In the genomic region with DNA sequence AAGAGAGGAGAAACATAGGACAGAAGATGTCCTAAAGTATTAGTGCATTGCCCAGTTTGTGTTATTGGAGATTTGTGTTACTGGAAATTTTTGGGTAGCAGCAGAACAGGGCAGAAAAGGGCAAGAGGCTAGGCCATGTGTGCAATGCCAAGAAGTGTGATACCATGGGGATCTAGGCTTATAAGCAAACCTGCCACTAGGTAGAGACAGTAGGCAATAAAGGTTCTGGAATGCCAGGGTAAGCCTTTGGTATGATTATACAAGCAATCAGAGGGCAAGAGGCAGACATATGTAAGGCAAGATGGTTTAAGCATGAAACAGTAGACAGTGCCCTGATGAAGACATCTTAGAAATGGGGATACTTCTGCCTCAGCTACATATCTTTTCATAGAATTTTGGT, we compare ENCODE assay signal across 18 cellular contexts. TPM values are rescaled to one million over a fixed set of nuclear protein-coding genes. Genes with fewer than 3 reads are reported as not detected.
DNase-seq lines count a peak whose midpoint lies in the region; ATAC-seq and TF ChIP-seq lines count a peak whose summit lies in the region.
"Had no signal": no experiment of that assay in that cellular context is flagged by ENCODE, and none has a peak within 500 bp of the region (broad histone marks: within the 10 kb centered on the region; RNA-seq: fewer than 3 reads in every experiment).

No MANE protein-coding gene starts in this region.

- intact Hi-C loops in activated B cell treated with CpG ODN at 0.5 μM for 24 hours (cut with micrococcal nuclease), result loop anchor here (5.0 kb wide), 2 partner anchors 243 to 313 kb away; no protein-coding TSS in a partner anchor

- no peaks in the 10 kb centered on the region for H3K9me3 Mint-ChIP-seq in activated naive CD8-positive, alpha-beta T cell (ENCODE audit: low read depth)
- H3K9me3 Mint-ChIP-seq in activated naive CD8-positive, alpha-beta T cell treated with anti-CD3 and anti-CD28 coated beads for 36 hours, result peaks cover 12% of the 10 kb centered on the region
- H3K9me3 Mint-ChIP-seq in activated B cell treated with CpG ODN at 0.5 μM for 24 hours, result peaks cover 4% of the 10 kb centered on the region

- POLR2A ChIA-PET in activated B cell treated with CpG ODN at 0.5 μM for 24 hours (lab: Charles Lee), result no interaction called here

- no peak for TF ChIP-seq CTCF in activated B cell treated with CpG ODN at 0.5 μM for 24 hours (IDR thresholded peaks at IDR 0.05)

- no peak overlapping the region for H3K4me3 Mint-ChIP-seq in activated naive CD8-positive, alpha-beta T cell
- no peak overlapping the region for H3K4me3 Mint-ChIP-seq in activated naive CD8-positive, alpha-beta T cell treated with anti-CD3 and anti-CD28 coated beads for 36 hours
- no peak overlapping the region for H3K4me3 Mint-ChIP-seq in activated B cell treated with CpG ODN at 0.5 μM for 24 hours
- H3K4me3 Mint-ChIP-seq: activated CD8-positive, alpha-beta T cell treated with anti-CD3 and anti-CD28 coated beads for 36 hours; HFFc6; neural progenitor cell; stimulated activated naive CD8-positive, alpha-beta T cell treated with anti-CD3 and anti-CD28 coated beads, Interleukin-15, Interleukin-2, amounts not matched to agents 100 ng/mL and 50 ng/mL, for 24 hours had no signal

- peak overlapping the region; percentile 0 for H3K27ac Mint-ChIP-seq in activated naive CD8-positive, alpha-beta T cell
- no peak overlapping the region for H3K27ac Mint-ChIP-seq in activated naive CD8-positive, alpha-beta T cell treated with anti-CD3 and anti-CD28 coated beads for 36 hours
- no peak overlapping the region for H3K27ac Mint-ChIP-seq in activated B cell treated with CpG ODN at 0.5 μM for 24 hours
- H3K27ac Mint-ChIP-seq: activated CD8-positive, alpha-beta T cell treated with anti-CD3 and anti-CD28 coated beads for 36 hours; HFFc6; neural progenitor cell; stimulated activated naive CD8-positive, alpha-beta T cell treated with anti-CD3 and anti-CD28 coated beads, Interleukin-15, Interleukin-2, amounts not matched to agents 100 ng/mL and 50 ng/mL, for 24 hours had no signal

- peaks cover 2% of the 10 kb centered on the region for H3K36me3 Mint-ChIP-seq in activated naive CD8-positive, alpha-beta T cell
- H3K36me3 Mint-ChIP-seq in activated naive CD8-positive, alpha-beta T cell treated with anti-CD3 and anti-CD28 coated beads for 36 hours, result peaks cover 7% of the 10 kb centered on the region
- H3K36me3 Mint-ChIP-seq in activated B cell treated with CpG ODN at 0.5 μM for 24 hours (ENCODE audit: low read depth), result no peaks in the 10 kb centered on the region
- H3K36me3 Mint-ChIP-seq: neural progenitor cell had no signal

- peaks cover 29% of the 10 kb centered on the region for H3K4me1 Mint-ChIP-seq in activated naive CD8-positive, alpha-beta T cell (ENCODE audit: low read depth)
- peaks cover 19% of the 10 kb centered on the region for H3K4me1 Mint-ChIP-seq in activated naive CD8-positive, alpha-beta T cell treated with anti-CD3 and anti-CD28 coated beads for 36 hours
- H3K4me1 Mint-ChIP-seq in activated B cell treated with CpG ODN at 0.5 μM for 24 hours, result no peaks in the 10 kb centered on the region

- CTCF ChIA-PET in activated B cell treated with CpG ODN at 0.5 μM for 24 hours (lab: Charles Lee), result no interaction called here

- DNase-seq in activated naive CD8-positive, alpha-beta T cell treated with anti-CD3 and anti-CD28 coated beads for 36 hours, result no peak
- peak; percentile 36 for DNase-seq in HT-29 (ENCODE audit: low spot score)
- no peak for DNase-seq in activated B cell treated with CpG ODN at 0.5 μM for 24 hours
- DNase-seq in left lobe of liver (ENCODE audit: low spot score), result no peak
- no peak for DNase-seq in hypothalamus (lab: John Stamatoyannopoulos, UW)
- no peak for DNase-seq in stimulated activated CD4-positive, alpha-beta T cell treated with anti-CD3 and anti-CD28 coated beads, Interleukin-15, amount 100 ng/mL, for 24 hours
- DNase-seq: activated CD8-positive, alpha-beta T cell treated with anti-CD3 and anti-CD28 coated beads for 36 hours; effector CD4-positive, alpha-beta T cell; erythroblast; foreskin fibroblast; HFFc6; MV-4-11; T1000 had no signal

- ATAC-seq in activated B cell treated with CpG ODN at 0.5 μM for 24 hours (ENCODE audit: low read depth), result peak; percentile 34
- ATAC-seq in left lobe of liver, result peak; percentile 66
- no peak for ATAC-seq in GM21390 (IDR thresholded peaks at IDR 0.05; ENCODE audit: unreplicated experiment)
- ATAC-seq: activated CD4-positive, CD25-positive, alpha-beta regulatory T cell treated with anti-CD3 and anti-CD28 coated beads, Interleukin-2, amount 50 U/mL, for 24 hours; activated CD8-positive, alpha-beta T cell treated with anti-CD3 and anti-CD28 coated beads for 36 hours had no signal

- no peaks in the 10 kb centered on the region for H3K27me3 Mint-ChIP-seq in activated naive CD8-positive, alpha-beta T cell
- no peaks in the 10 kb centered on the region for H3K27me3 Mint-ChIP-seq in activated naive CD8-positive, alpha-beta T cell treated with anti-CD3 and anti-CD28 coated beads for 36 hours
- no peaks in the 10 kb centered on the region for H3K27me3 Mint-ChIP-seq in activated B cell treated with CpG ODN at 0.5 μM for 24 hours
- H3K27me3 Mint-ChIP-seq: activated CD8-positive, alpha-beta T cell treated with anti-CD3 and anti-CD28 coated beads for 36 hours; stimulated activated naive CD8-positive, alpha-beta T cell treated with anti-CD3 and anti-CD28 coated beads, Interleukin-15, Interleukin-2, amounts not matched to agents 100 ng/mL and 50 ng/mL, for 24 hours had no signal

RNA-seq across cellular contexts. Expression of a gene that starts 12.3 kb away (rescaled TPM):
- 10 to 100 TPM; 20.6 to 21.3 TPM for total RNA-seq in activated naive CD8-positive, alpha-beta T cell treated with anti-CD3 and anti-CD28 coated beads for 36 hours
- 28.0 and 32.0 TPM in 2 replicates for total RNA-seq in HT-29 (2014; rRNA removed; shearing (Covaris generic))
- total RNA-seq in activated B cell treated with CpG ODN at 0.5 μM for 24 hours, result 5.3 and 6.1 TPM in 2 replicates
- total RNA-seq in left lobe of liver, result 11.3 TPM
